31 cellular contexts compared by ENCODE assay signal in genomic region chr14:103532216-103533136, GRCh38. TPM values are rescaled to one million over a fixed set of nuclear protein-coding genes. Genes with fewer than 3 reads are reported as not detected.
DNase-seq lines count a peak whose midpoint lies in the region; ATAC-seq, FAIRE-seq and TF ChIP-seq lines count a peak whose summit lies in the region.
"Had no signal": no experiment of that assay in that cellular context is flagged by ENCODE, and none has a peak within 500 bp of the region (broad histone marks: within the 10 kb centered on the region; RNA-seq: fewer than 3 reads in every experiment).

No MANE protein-coding gene starts in this region.

- peaks cover 40% of the 10 kb centered on the region for H3K79me2 ChIP-seq in osteoblast (ENCODE audit: insufficient read depth, low read length)

- H3K27me3 ChIP-seq in dorsolateral prefrontal cortex: no peaks in the 10 kb centered on the region
- no peaks in the 10 kb centered on the region for H3K27me3 ChIP-seq in osteoblast (ENCODE audit: insufficient read depth, low read length)
- H3K27me3 ChIP-seq: spleen, upper lobe of left lung had no signal

- no peaks in the 10 kb centered on the region for H3K36me3 Mint-ChIP-seq in activated naive CD8-positive, alpha-beta T cell
- H3K36me3 Mint-ChIP-seq in activated naive CD8-positive, alpha-beta T cell treated with anti-CD3 and anti-CD28 coated beads, Interleukin-2, amount 50 U/mL, for 24 hours (ENCODE audit: low read depth): peaks cover 6% of the 10 kb centered on the region
- H3K36me3 Mint-ChIP-seq: CD4-positive, CD25-positive, alpha-beta regulatory T cell; naive thymus-derived CD4-positive, alpha-beta T cell had no signal

- intact Hi-C loops in dorsolateral prefrontal cortex (cut with DNase I): no loop called here

- H3K27ac ChIP-seq in dorsolateral prefrontal cortex: peak overlapping the region in 49 of 59 donors; percentile 8 to 98 (median 79)
- no peak overlapping the region for H3K27ac ChIP-seq in osteoblast (ENCODE audit: low read depth, low read length)
- peak overlapping the region; percentile 0 for H3K27ac ChIP-seq in urinary bladder (ENCODE audit: low read depth)
- H3K27ac ChIP-seq: upper lobe of left lung had no signal

- TF ChIP-seq CTCF in dorsolateral prefrontal cortex (IDR thresholded peaks at IDR 0.05 in 54 of 56, conservative IDR thresholded peaks at IDR 0.05 in 2 of 56; ENCODE audit: low read depth in 1 of 56, partially characterized antibody in 56 of 56) (no peak), osteoblast (IDR thresholded peaks at IDR 0.05; ENCODE audit: extremely low read depth, low read depth, low read length) (no peak)

- no peak overlapping the region for H3K27ac Mint-ChIP-seq in activated naive CD8-positive, alpha-beta T cell
- H3K27ac Mint-ChIP-seq in activated naive CD8-positive, alpha-beta T cell treated with anti-CD3 and anti-CD28 coated beads, Interleukin-2, amount 50 U/mL, for 24 hours: no peak overlapping the region
- H3K27ac Mint-ChIP-seq: activated CD4-positive, alpha-beta T cell treated with anti-CD3 and anti-CD28 coated beads for 36 hours; activated CD8-positive, alpha-beta T cell treated with anti-CD3 and anti-CD28 coated beads, Interleukin-2, amount 10 ng/mL, durations not matched to agents 7 days and 5 days had no signal

- H3K4me1 ChIP-seq in osteoblast (ENCODE audit: insufficient read depth, low read length) (peaks cover 18% of the 10 kb centered on the region), urinary bladder (ENCODE audit: insufficient read depth) (peaks cover 8% of the 10 kb centered on the region)

- no peaks in the 10 kb centered on the region for H3K9me3 Mint-ChIP-seq in activated naive CD8-positive, alpha-beta T cell (ENCODE audit: low read depth)
- H3K9me3 Mint-ChIP-seq in activated naive CD8-positive, alpha-beta T cell treated with anti-CD3 and anti-CD28 coated beads, Interleukin-2, amount 50 U/mL, for 24 hours: no peaks in the 10 kb centered on the region
- H3K9me3 Mint-ChIP-seq: dendritic cell treated with granulocyte-macrophage colony-stimulating factor and Interleukin-4, amounts not matched to agents 40 ng/mL and 50 ng/mL, for 4 days had no signal

- no peaks in the 10 kb centered on the region for H3K9me3 ChIP-seq in osteoblast (ENCODE audit: low read depth, low read length)
- H3K9me3 ChIP-seq: spleen, upper lobe of left lung had no signal

- no peaks in the 10 kb centered on the region for H3K27me3 Mint-ChIP-seq in activated naive CD8-positive, alpha-beta T cell
- H3K27me3 Mint-ChIP-seq in activated naive CD8-positive, alpha-beta T cell treated with anti-CD3 and anti-CD28 coated beads, Interleukin-2, amount 50 U/mL, for 24 hours: peaks cover 1% of the 10 kb centered on the region
- H3K27me3 Mint-ChIP-seq: activated CD4-positive, alpha-beta T cell treated with anti-CD3 and anti-CD28 coated beads for 36 hours; dendritic cell treated with granulocyte-macrophage colony-stimulating factor and Interleukin-4, amounts not matched to agents 40 ng/mL and 50 ng/mL, for 4 days; naive thymus-derived CD4-positive, alpha-beta T cell had no signal

- H4K20me1 ChIP-seq in osteoblast (ENCODE audit: insufficient read depth, low read length): peaks cover 23% of the 10 kb centered on the region

- H3K4me2 ChIP-seq in osteoblast (ENCODE audit: insufficient read depth, low read length): no peak overlapping the region

- 81% methylated on average over 32 of the region's 32 CpGs for WGBS in urinary bladder

- H2AFZ ChIP-seq in osteoblast (ENCODE audit: low read length): no peak overlapping the region

- H3K4me3 Mint-ChIP-seq in activated naive CD8-positive, alpha-beta T cell: peak overlapping the region; percentile 32
- no peak overlapping the region for H3K4me3 Mint-ChIP-seq in activated naive CD8-positive, alpha-beta T cell treated with anti-CD3 and anti-CD28 coated beads, Interleukin-2, amount 50 U/mL, for 24 hours
- H3K4me3 Mint-ChIP-seq: activated CD8-positive, alpha-beta T cell treated with anti-CD3 and anti-CD28 coated beads, Interleukin-2, amount 10 ng/mL, durations not matched to agents 7 days and 5 days; dendritic cell treated with granulocyte-macrophage colony-stimulating factor and Interleukin-4, amounts not matched to agents 40 ng/mL and 50 ng/mL, for 4 days had no signal

- no peak for FAIRE-seq in GM19239 (lab: Jason Lieb, UNC)
- FAIRE-seq: A204.1, D721Med, frontal cortex, GM12891, H54, HTR-8/SVneo, RCC 7860 had no signal

- ATAC-seq in activated naive CD8-positive, alpha-beta T cell treated with anti-CD3 and anti-CD28 coated beads, Interleukin-2, amount 50 U/mL, for 24 hours: no peak
- ATAC-seq: activated CD4-positive, alpha-beta T cell treated with anti-CD3 and anti-CD28 coated beads for 36 hours; activated CD8-positive, alpha-beta T cell treated with anti-CD3 and anti-CD28 coated beads, Interleukin-2, amount 10 ng/mL, durations not matched to agents 7 days and 5 days; naive thymus-derived CD4-positive, alpha-beta T cell had no signal

- H3K4me1 Mint-ChIP-seq in activated naive CD8-positive, alpha-beta T cell (ENCODE audit: low read depth): peaks cover 26% of the 10 kb centered on the region
- H3K4me1 Mint-ChIP-seq in activated naive CD8-positive, alpha-beta T cell treated with anti-CD3 and anti-CD28 coated beads, Interleukin-2, amount 50 U/mL, for 24 hours: peaks cover 31% of the 10 kb centered on the region

- no peak for DNase-seq in activated naive CD8-positive, alpha-beta T cell treated with anti-CD3 and anti-CD28 coated beads, Interleukin-2, amount 50 U/mL, for 24 hours
- no peak for DNase-seq in dorsolateral prefrontal cortex
- peak; percentile 81 for DNase-seq in osteoblast (ENCODE audit: insufficient read length, low spot score, missing footprints)
- no peak for DNase-seq in GF-D8 (lab: John Stamatoyannopoulos, UW)
- no peak for DNase-seq in GM19239 (ENCODE audit: insufficient read length, low spot score)
- no peak for DNase-seq in activated naive CD4-positive, alpha-beta T cell (lab: John Stamatoyannopoulos, UW)
- DNase-seq: activated CD4-positive, alpha-beta T cell treated with anti-CD3 and anti-CD28 coated beads for 36 hours; activated CD8-positive, alpha-beta T cell treated with anti-CD3 and anti-CD28 coated beads, Interleukin-2, amount 10 ng/mL, durations not matched to agents 7 days and 5 days; activated effector memory CD4-positive, alpha-beta T cell treated with anti-CD3 and anti-CD28 coated beads, Interleukin-2, amount 50 U/mL, for 16 hours; CD4-positive, CD25-positive, alpha-beta regulatory T cell; central memory CD4-positive, alpha-beta T cell; KBM-7; kidney glomerular epithelial cell; naive thymus-derived CD4-positive, alpha-beta T cell; NCI-H1105; NCI-H187 treated with DMSO at 0.1 percent for 48 hours; NCI-H2171 treated with DMSO at 0.1 percent for 48 hours; NCI-H510A; spleen; stimulated activated CD8-positive, alpha-beta memory T cell treated with anti-CD3 and anti-CD28 coated beads, Interleukin-4, amount 100 ng/mL, for 48 hours had no signal

- H3K4me3 ChIP-seq in dorsolateral prefrontal cortex (peak overlapping the region in 1 of 59 donors; percentile 4), osteoblast (ENCODE audit: insufficient read depth, low read length) (no peak overlapping the region), urinary bladder (ENCODE audit: low read depth, low read length) (no peak overlapping the region)
- H3K4me3 ChIP-seq: spleen, upper lobe of left lung had no signal

- peaks cover 8% of the 10 kb centered on the region for H3K36me3 ChIP-seq in osteoblast (ENCODE audit: insufficient read depth, low read length)
- H3K36me3 ChIP-seq in urinary bladder (ENCODE audit: insufficient read depth): no peaks in the 10 kb centered on the region

RNA-seq across cellular contexts. Expression of gene TRMT61A, which starts 3.5 kb away (rescaled TPM):
- total RNA-seq in dorsolateral prefrontal cortex (10 to 100 TPM in 119 of 120 experiments, 1 to 10 TPM in 1; 9.8 to 20.3 (median 14.3) TPM), osteoblast (9.0 and 10.6 TPM in 2 replicates), urinary bladder (5.7 TPM)
- polyA plus RNA-seq in urinary bladder: 35.0 TPM

RNA-seq across cellular contexts. Expression of gene CKB, which starts 9.8 kb away (rescaled TPM):
- total RNA-seq in dorsolateral prefrontal cortex (1,000 to 10,000 TPM; 1,109 to 2,418 (median 1,592) TPM), osteoblast (5.1 and 8.3 TPM in 2 replicates), urinary bladder (121 TPM)
- polyA plus RNA-seq in urinary bladder: 1,521 TPM

RNA-seq across cellular contexts. Expression of gene BAG5, which starts 30.0 kb away (rescaled TPM):
- 10 to 100 TPM; 25.3 to 45.6 (median 35.3) TPM for total RNA-seq in dorsolateral prefrontal cortex
- 28.6 and 30.8 TPM in 2 replicates for total RNA-seq in osteoblast
- total RNA-seq in urinary bladder: 29.8 TPM
- polyA plus RNA-seq in urinary bladder: 18.1 TPM

RNA-seq across cellular contexts. Expression of gene COA8, which starts 30.3 kb away (rescaled TPM):
- 10 to 100 TPM; 21.7 to 47.0 (median 35.6) TPM for total RNA-seq in dorsolateral prefrontal cortex
- total RNA-seq in osteoblast: 23.0 and 24.6 TPM in 2 replicates
- 37.0 TPM for total RNA-seq in urinary bladder
- polyA plus RNA-seq in urinary bladder: 52.4 TPM

Comparison
In these comparisons a context has a peak if more than half of its experiments do, and no peak if none do; other contexts are left out.
1. RNA of gene CKB, which starts 9.8 kb away (total RNA-seq): 1,109 to 2,418 TPM in dorsolateral prefrontal cortex and 121 TPM in urinary bladder (single experiment); 5.1 to 8.3 TPM in osteoblast; every median in the first group is over 10 times any median in the second.